1 cellular context compared by ENCODE assay signal in the genomic region with DNA sequence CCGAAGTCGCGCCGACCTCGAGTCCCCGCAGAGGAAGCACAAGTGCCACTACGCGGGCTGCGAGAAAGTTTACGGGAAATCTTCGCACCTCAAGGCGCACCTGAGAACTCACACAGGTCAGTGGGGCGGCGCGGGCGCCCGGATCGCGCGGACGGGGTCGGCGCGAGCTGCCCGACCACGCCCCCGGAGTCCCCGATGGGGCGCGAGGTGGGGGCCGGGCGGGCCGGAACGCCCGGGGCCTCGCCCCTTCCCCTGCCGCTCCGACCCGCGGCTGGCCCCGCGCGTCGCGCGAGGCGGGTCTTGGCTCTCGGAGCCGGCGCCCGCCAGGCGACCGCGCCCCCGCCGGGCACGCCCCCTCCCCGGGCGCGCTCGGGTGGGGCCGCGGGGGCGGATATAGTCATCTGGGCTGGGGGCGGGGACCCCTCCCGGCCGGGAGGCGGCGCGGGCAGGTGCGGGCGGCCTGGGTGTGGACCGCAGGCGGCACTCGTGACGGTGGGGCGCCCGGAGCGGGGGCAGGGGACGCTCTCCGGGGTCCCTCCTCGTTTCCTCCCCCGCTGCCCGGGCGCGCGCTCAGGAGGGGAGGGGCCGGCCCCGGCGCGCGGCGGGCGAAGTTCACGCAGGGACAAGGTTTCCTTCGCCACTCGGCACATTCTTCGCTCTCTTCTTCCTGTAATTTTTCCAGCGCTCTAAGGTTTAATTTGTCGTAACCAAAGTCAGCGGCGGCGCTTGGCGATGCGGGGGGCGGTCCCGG.
TF ChIP-seq lines count a peak whose summit lies in the region.

No MANE protein-coding gene starts in this region.

TF ChIP-seq in HepG2, 621 proteins besides CTCF, POLR2A, EP300 and RAD21 (continued from another document and continues in another):
- TF ChIP-seq ZNF44 (CRISPR knock-in tag; IDR thresholded peaks at IDR 0.05) (no peak), GPN1 (CRISPR knock-in tag; IDR thresholded peaks at IDR 0.05; ENCODE audit: borderline replicate concordance) (no peak), RBAK (CRISPR knock-in tag; IDR thresholded peaks at IDR 0.05) (no peak), RXRB (CRISPR knock-in tag; IDR thresholded peaks at IDR 0.05; ENCODE audit: borderline replicate concordance) (0 out of 2 replicates have a peak, but pooled peaks have one; percentile 9), ADNP (CRISPR knock-in tag; IDR thresholded peaks at IDR 0.05) (no peak), ZNF460 (CRISPR knock-in tag; IDR thresholded peaks at IDR 0.05; ENCODE audit: borderline replicate concordance) (no peak), ATF7-NPFF (CRISPR knock-in tag; IDR thresholded peaks at IDR 0.05; ENCODE audit: low read depth) (no peak), HNRNPUL1 (IDR thresholded peaks at IDR 0.05; ENCODE audit: low read depth, low read length) (no peak), ZNF138 (CRISPR knock-in tag; IDR thresholded peaks at IDR 0.05; ENCODE audit: low read depth) (no peak), ZNF589 (CRISPR knock-in tag; conservative IDR thresholded peaks at IDR 0.05) (no peak), E2F5 (CRISPR knock-in tag; conservative IDR thresholded peaks at IDR 0.05) (no peak), CEBPG (CRISPR knock-in tag; IDR thresholded peaks at IDR 0.05) (no peak), ZNF7 (CRISPR knock-in tag; IDR thresholded peaks at IDR 0.05) (no peak), BORCS8-MEF2B (CRISPR knock-in tag; IDR thresholded peaks at IDR 0.05) (no peak), ZNF570 (CRISPR knock-in tag; IDR thresholded peaks at IDR 0.05; ENCODE audit: borderline replicate concordance) (no peak), CC2D1A (CRISPR knock-in tag; IDR thresholded peaks at IDR 0.05) (no peak), MXI1 (IDR thresholded peaks at IDR 0.05; ENCODE audit: borderline replicate concordance, low read depth, low read length) (peak; percentile 11; the same call in 1 of the 3 replicates), DMTF1 (CRISPR knock-in tag; IDR thresholded peaks at IDR 0.05) (no peak), FOXA3 (CRISPR knock-in tag; IDR thresholded peaks at IDR 0.05) (no peak; the same call in 1 of the 2 replicates), SOX6 (IDR thresholded peaks at IDR 0.05) (no peak), SOX6 (CRISPR knock-in tag; IDR thresholded peaks at IDR 0.05) (no peak), LBX2 (CRISPR knock-in tag; IDR thresholded peaks at IDR 0.05; ENCODE audit: borderline replicate concordance) (no peak), HMGXB4 (CRISPR knock-in tag; IDR thresholded peaks at IDR 0.05; ENCODE audit: borderline replicate concordance in 1 of 2, low read depth in 1 of 2) (0 out of 4 replicates have a peak, but pooled peaks of 1 of the 2 experiments have one; percentile 3), KMT2B (CRISPR knock-in tag; IDR thresholded peaks at IDR 0.05) (no peak; the same call in 1 of the 2 replicates), PCBP1 (IDR thresholded peaks at IDR 0.05; ENCODE audit: borderline replicate concordance, low read depth, low read length) (no peak), BHLHE40 (IDR thresholded peaks at IDR 0.05; ENCODE audit: low read length) (no peak), SPEN (CRISPR knock-in tag; IDR thresholded peaks at IDR 0.05; ENCODE audit: low read depth) (no peak), GABPB1 (CRISPR knock-in tag; IDR thresholded peaks at IDR 0.05) (peak; percentile 51; the same call in 1 of the 2 replicates), NFKB2 (CRISPR knock-in tag; IDR thresholded peaks at IDR 0.05; ENCODE audit: borderline replicate concordance) (no peak), ZNF564 (CRISPR knock-in tag; IDR thresholded peaks at IDR 0.05) (no peak; the same call in 1 of the 2 replicates), ZNF432 (CRISPR knock-in tag; IDR thresholded peaks at IDR 0.05; ENCODE audit: borderline replicate concordance) (no peak), ZNF737 (CRISPR knock-in tag; IDR thresholded peaks at IDR 0.05; ENCODE audit: borderline replicate concordance) (no peak), PHF8 (CRISPR knock-in tag; IDR thresholded peaks at IDR 0.05) (no peak), ARNTL (CRISPR knock-in tag; IDR thresholded peaks at IDR 0.05) (no peak), CHCHD3 (CRISPR knock-in tag; IDR thresholded peaks at IDR 0.05) (no peak), SNAPC2 (CRISPR knock-in tag; IDR thresholded peaks at IDR 0.05) (no peak), ZSCAN20 (CRISPR knock-in tag; IDR thresholded peaks at IDR 0.05; ENCODE audit: borderline replicate concordance) (no peak), RBM39 (IDR thresholded peaks at IDR 0.05; ENCODE audit: low read depth, low read length, poor library complexity, severe bottlenecking) (no peak), ISX (CRISPR knock-in tag; conservative IDR thresholded peaks at IDR 0.05) (no peak), JUND (CRISPR knock-in tag; IDR thresholded peaks at IDR 0.05) (no peak), BRD4 (CRISPR knock-in tag; IDR thresholded peaks at IDR 0.05) (no peak), TBX2 (CRISPR knock-in tag; IDR thresholded peaks at IDR 0.05; ENCODE audit: borderline replicate concordance) (peak; percentile 38; the same call in 1 of the 2 replicates)
- TF ChIP-seq, protein P1, sequence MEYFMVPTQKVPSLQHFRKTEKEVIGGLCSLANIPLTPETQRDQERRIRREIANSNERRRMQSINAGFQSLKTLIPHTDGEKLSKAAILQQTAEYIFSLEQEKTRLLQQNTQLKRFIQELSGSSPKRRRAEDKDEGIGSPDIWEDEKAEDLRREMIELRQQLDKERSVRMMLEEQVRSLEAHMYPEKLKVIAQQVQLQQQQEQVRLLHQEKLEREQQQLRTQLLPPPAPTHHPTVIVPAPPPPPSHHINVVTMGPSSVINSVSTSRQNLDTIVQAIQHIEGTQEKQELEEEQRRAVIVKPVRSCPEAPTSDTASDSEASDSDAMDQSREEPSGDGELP (IDR thresholded peaks at IDR 0.05; ENCODE audit: borderline replicate concordance, low read depth) = peak; percentile 23; the same call in 1 of the 2 replicates
- TF ChIP-seq, protein P2, sequence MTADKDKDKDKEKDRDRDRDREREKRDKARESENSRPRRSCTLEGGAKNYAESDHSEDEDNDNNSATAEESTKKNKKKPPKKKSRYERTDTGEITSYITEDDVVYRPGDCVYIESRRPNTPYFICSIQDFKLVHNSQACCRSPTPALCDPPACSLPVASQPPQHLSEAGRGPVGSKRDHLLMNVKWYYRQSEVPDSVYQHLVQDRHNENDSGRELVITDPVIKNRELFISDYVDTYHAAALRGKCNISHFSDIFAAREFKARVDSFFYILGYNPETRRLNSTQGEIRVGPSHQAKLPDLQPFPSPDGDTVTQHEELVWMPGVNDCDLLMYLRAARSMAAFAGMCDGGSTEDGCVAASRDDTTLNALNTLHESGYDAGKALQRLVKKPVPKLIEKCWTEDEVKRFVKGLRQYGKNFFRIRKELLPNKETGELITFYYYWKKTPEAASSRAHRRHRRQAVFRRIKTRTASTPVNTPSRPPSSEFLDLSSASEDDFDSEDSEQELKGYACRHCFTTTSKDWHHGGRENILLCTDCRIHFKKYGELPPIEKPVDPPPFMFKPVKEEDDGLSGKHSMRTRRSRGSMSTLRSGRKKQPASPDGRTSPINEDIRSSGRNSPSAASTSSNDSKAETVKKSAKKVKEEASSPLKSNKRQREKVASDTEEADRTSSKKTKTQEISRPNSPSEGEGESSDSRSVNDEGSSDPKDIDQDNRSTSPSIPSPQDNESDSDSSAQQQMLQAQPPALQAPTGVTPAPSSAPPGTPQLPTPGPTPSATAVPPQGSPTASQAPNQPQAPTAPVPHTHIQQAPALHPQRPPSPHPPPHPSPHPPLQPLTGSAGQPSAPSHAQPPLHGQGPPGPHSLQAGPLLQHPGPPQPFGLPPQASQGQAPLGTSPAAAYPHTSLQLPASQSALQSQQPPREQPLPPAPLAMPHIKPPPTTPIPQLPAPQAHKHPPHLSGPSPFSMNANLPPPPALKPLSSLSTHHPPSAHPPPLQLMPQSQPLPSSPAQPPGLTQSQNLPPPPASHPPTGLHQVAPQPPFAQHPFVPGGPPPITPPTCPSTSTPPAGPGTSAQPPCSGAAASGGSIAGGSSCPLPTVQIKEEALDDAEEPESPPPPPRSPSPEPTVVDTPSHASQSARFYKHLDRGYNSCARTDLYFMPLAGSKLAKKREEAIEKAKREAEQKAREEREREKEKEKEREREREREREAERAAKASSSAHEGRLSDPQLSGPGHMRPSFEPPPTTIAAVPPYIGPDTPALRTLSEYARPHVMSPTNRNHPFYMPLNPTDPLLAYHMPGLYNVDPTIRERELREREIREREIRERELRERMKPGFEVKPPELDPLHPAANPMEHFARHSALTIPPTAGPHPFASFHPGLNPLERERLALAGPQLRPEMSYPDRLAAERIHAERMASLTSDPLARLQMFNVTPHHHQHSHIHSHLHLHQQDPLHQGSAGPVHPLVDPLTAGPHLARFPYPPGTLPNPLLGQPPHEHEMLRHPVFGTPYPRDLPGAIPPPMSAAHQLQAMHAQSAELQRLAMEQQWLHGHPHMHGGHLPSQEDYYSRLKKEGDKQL (CRISPR knock-in tag; IDR thresholded peaks at IDR 0.05; ENCODE audit: low read depth) = no peak
- TF ChIP-seq, protein P3, sequence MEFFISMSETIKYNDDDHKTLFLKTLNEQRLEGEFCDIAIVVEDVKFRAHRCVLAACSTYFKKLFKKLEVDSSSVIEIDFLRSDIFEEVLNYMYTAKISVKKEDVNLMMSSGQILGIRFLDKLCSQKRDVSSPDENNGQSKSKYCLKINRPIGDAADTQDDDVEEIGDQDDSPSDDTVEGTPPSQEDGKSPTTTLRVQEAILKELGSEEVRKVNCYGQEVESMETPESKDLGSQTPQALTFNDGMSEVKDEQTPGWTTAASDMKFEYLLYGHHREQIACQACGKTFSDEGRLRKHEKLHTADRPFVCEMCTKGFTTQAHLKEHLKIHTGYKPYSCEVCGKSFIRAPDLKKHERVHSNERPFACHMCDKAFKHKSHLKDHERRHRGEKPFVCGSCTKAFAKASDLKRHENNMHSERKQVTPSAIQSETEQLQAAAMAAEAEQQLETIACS (CRISPR knock-in tag; IDR thresholded peaks at IDR 0.05) = peak; percentile 84
- TF ChIP-seq, protein P4, sequence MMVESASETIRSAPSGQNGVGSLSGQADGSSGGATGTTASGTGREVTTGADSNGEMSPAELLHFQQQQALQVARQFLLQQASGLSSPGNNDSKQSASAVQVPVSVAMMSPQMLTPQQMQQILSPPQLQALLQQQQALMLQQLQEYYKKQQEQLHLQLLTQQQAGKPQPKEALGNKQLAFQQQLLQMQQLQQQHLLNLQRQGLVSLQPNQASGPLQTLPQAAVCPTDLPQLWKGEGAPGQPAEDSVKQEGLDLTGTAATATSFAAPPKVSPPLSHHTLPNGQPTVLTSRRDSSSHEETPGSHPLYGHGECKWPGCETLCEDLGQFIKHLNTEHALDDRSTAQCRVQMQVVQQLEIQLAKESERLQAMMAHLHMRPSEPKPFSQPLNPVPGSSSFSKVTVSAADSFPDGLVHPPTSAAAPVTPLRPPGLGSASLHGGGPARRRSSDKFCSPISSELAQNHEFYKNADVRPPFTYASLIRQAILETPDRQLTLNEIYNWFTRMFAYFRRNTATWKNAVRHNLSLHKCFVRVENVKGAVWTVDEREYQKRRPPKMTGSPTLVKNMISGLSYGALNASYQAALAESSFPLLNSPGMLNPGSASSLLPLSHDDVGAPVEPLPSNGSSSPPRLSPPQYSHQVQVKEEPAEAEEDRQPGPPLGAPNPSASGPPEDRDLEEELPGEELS (CRISPR knock-in tag; IDR thresholded peaks at IDR 0.05) = no peak
- TF ChIP-seq, protein P5, sequence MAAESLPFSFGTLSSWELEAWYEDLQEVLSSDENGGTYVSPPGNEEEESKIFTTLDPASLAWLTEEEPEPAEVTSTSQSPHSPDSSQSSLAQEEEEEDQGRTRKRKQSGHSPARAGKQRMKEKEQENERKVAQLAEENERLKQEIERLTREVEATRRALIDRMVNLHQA (CRISPR knock-in tag; IDR thresholded peaks at IDR 0.05) = no peak
- TF ChIP-seq, protein P6, sequence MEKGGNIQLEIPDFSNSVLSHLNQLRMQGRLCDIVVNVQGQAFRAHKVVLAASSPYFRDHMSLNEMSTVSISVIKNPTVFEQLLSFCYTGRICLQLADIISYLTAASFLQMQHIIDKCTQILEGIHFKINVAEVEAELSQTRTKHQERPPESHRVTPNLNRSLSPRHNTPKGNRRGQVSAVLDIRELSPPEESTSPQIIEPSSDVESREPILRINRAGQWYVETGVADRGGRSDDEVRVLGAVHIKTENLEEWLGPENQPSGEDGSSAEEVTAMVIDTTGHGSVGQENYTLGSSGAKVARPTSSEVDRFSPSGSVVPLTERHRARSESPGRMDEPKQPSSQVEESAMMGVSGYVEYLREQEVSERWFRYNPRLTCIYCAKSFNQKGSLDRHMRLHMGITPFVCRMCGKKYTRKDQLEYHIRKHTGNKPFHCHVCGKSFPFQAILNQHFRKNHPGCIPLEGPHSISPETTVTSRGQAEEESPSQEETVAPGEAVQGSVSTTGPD (CRISPR knock-in tag; IDR thresholded peaks at IDR 0.05) = no peak
